Comparison of ENCODE assay signal across 13 cellular contexts in genomic region chrX:51837926-51838325, GRCh38. TPM values are rescaled to one million over a fixed set of nuclear protein-coding genes. Genes with fewer than 3 reads are reported as not detected.
DNase-seq lines count a peak whose midpoint lies in the region; TF ChIP-seq lines count a peak whose summit lies in the region.
"Had no signal": no experiment of that assay in that cellular context is flagged by ENCODE, and none has a peak within 500 bp of the region (broad histone marks: within the 10 kb centered on the region; RNA-seq: fewer than 3 reads in every experiment).

No MANE protein-coding gene starts in this region.

- peaks cover 16% of the 10 kb centered on the region for H3K4me1 Mint-ChIP-seq in Caco-2 (ENCODE audit: low read depth, unreplicated experiment)
- H3K4me1 Mint-ChIP-seq in mesothelial cell of epicardium = peaks cover 23% of the 10 kb centered on the region

- H3K4me3 Mint-ChIP-seq in Caco-2 (ENCODE audit: unreplicated experiment) = no peak overlapping the region
- no peak overlapping the region for H3K4me3 Mint-ChIP-seq in mesothelial cell of epicardium

- no peaks in the 10 kb centered on the region for H3K27me3 ChIP-seq in Caco-2 (replicated peaks; ENCODE audit: control insufficient read depth, insufficient read depth, low read length)
- no peaks in the 10 kb centered on the region for H3K27me3 ChIP-seq in colonic mucosa

- POLR2A ChIA-PET in Caco-2 (lab: Charles Lee) = no interaction called here

- no peaks in the 10 kb centered on the region for H3K36me3 Mint-ChIP-seq in Caco-2 (ENCODE audit: insufficient read depth, unreplicated experiment)
- H3K36me3 Mint-ChIP-seq in mesothelial cell of epicardium = peaks cover 2% of the 10 kb centered on the region

- no peak overlapping the region for H3K9ac ChIP-seq in colonic mucosa (ENCODE audit: low read depth in 2 of 2, low read length in 2 of 2)

- intact Hi-C loops in Caco-2 (cut with micrococcal nuclease; ENCODE audit: unreplicated experiment) (no loop called here), colonic mucosa (cut with DNase I) (no loop called here)

- no peak overlapping the region for H3K27ac ChIP-seq in colonic mucosa
- H3K27ac ChIP-seq: thoracic aorta had no signal

- H3K36me3 ChIP-seq in Caco-2 (ENCODE audit: control insufficient read depth, insufficient read depth, low read length) (no peaks in the 10 kb centered on the region), colonic mucosa (no peaks in the 10 kb centered on the region)
- H3K36me3 ChIP-seq: thoracic aorta had no signal

- no peak for TF ChIP-seq CTCF in Caco-2 (IDR thresholded peaks at IDR 0.05; ENCODE audit: insufficient read depth in 1 of 2, low read depth in 1 of 2, low read length in 1 of 2, severe bottlenecking in 1 of 2, unreplicated experiment in 1 of 2)
- no peak for TF ChIP-seq CTCF in colonic mucosa (IDR thresholded peaks at IDR 0.05)
- no peak for TF ChIP-seq CTCF in mesothelial cell of epicardium (IDR thresholded peaks at IDR 0.05; ENCODE audit: unreplicated experiment)

- H3K4me1 ChIP-seq in Caco-2 (peaks cover 23% of the 10 kb centered on the region), colonic mucosa (no peaks in the 10 kb centered on the region)

- BruUV-seq in Caco-2 (replicated peaks; lab: Mats Ljungman, UMichigan) = no TSS peak

- H3K27ac Mint-ChIP-seq in Caco-2 (ENCODE audit: unreplicated experiment) (peak overlapping the region; percentile 22), mesothelial cell of epicardium (peak overlapping the region; percentile 37)

- H3K9me3 Mint-ChIP-seq in Caco-2 (ENCODE audit: unreplicated experiment) (no peaks in the 10 kb centered on the region), mesothelial cell of epicardium (peaks cover 11% of the 10 kb centered on the region)

- H3K27me3 Mint-ChIP-seq in Caco-2 (ENCODE audit: insufficient read depth, unreplicated experiment) = no peaks in the 10 kb centered on the region
- no peaks in the 10 kb centered on the region for H3K27me3 Mint-ChIP-seq in mesothelial cell of epicardium (ENCODE audit: low read depth)

- DNase-seq in Caco-2 = no peak
- peak; percentile 0 for DNase-seq in NCI-H146 treated with DMSO at 0.1 percent for 48 hours (lab: John Stamatoyannopoulos, UW; ENCODE audit: unreplicated experiment)
- DNase-seq in colonic mucosa = peak; percentile 62
- peak; percentile 37 to 65 for DNase-seq in mesothelial cell of epicardium (ENCODE audit: low spot score in 2 of 2, unreplicated experiment in 2 of 2)
- DNase-seq in SW480 (ENCODE audit: low spot score) = no peak
- DNase-seq in hippocampal formation (lab: John Stamatoyannopoulos, UW) = no peak
- DNase-seq in activated T-cell treated with anti-CD3 and anti-CD28 coated beads for 4 hours = no peak
- DNase-seq in iPS-NIHi7 (ENCODE audit: extremely low spot score) = no peak
- DNase-seq: activated effector memory CD4-positive, alpha-beta T cell treated with Interleukin-2 at 50 U/mL for 16 hours; effector memory CD4-positive, alpha-beta T cell; NCI-H526; stimulated activated CD4-positive, alpha-beta T cell treated with anti-CD3 and anti-CD28 coated beads, Interleukin-15, amount 100 ng/mL, for 24 hours had no signal

- H3K4me3 ChIP-seq in Caco-2 (ENCODE audit: low read depth, low read length) (no peak overlapping the region), colonic mucosa (no peak overlapping the region)
- H3K4me3 ChIP-seq: thoracic aorta had no signal

- H3K9me3 ChIP-seq in Caco-2 (no peaks in the 10 kb centered on the region), colonic mucosa (no peaks in the 10 kb centered on the region)
- H3K9me3 ChIP-seq: thoracic aorta had no signal

- CTCF ChIA-PET in Caco-2 (lab: Charles Lee) = no interaction called here

RNA-seq across cellular contexts. Expression of gene MAGED1, which starts 55.5 kb away (rescaled TPM):
- 163 and 174 TPM in 2 replicates for total RNA-seq in Caco-2 (2022)
- total RNA-seq in colonic mucosa = 10 to 100 TPM; 68.2 to 96.8 TPM
- 354 to 374 TPM (median 363 TPM) in 3 replicates for total RNA-seq in mesothelial cell of epicardium

Comparison
In these comparisons a context has a peak if more than half of its experiments do, and no peak if none do; other contexts are left out.
1. DNase-seq: peak in NCI-H146 treated with DMSO at 0.1 percent for 48 hours (single experiment), colonic mucosa (single experiment) and mesothelial cell of epicardium (2 of 2); none in Caco-2 (0 of 2), SW480 (single experiment), hippocampal formation (0 of 2), activated T-cell treated with anti-CD3 and anti-CD28 coated beads for 4 hours (single experiment) and iPS-NIHi7 (single experiment).